ENCODE assay signal across 8 cellular contexts in genomic region chr1:212414328-212415106, GRCh38. TPM values are rescaled to one million over a fixed set of nuclear protein-coding genes. Genes with fewer than 3 reads are reported as not detected.
DNase-seq lines count a peak whose midpoint lies in the region; ATAC-seq and TF ChIP-seq lines count a peak whose summit lies in the region.

Gene PACC1, minus strand, starts transcription at chr1:212414886. Its CDS starts 129 bp downstream, at chr1:212414757.

- BruUV-seq in IMR-90 (replicated peaks; lab: Mats Ljungman, UMichigan) (no TSS peak), PC-9 (replicated peaks; lab: Mats Ljungman, UMichigan) (no TSS peak)

- H3K27me3 ChIP-seq in IMR-90 (ENCODE audit: control insufficient read depth, insufficient read depth, low read length) (no peaks in the 10 kb centered on the region), PC-9 (ENCODE audit: insufficient read depth, low read depth) (no peaks in the 10 kb centered on the region), muscle layer of colon (ENCODE audit: control insufficient read depth in 1 of 2, insufficient read depth in 2 of 2, low read length in 2 of 2) (no peaks in the 10 kb centered on the region)

- H3K4me3 ChIP-seq in IMR-90 (ENCODE audit: insufficient read depth, low read depth, low read length) (peak within 1 kb of the TSS; percentile 78), PC-9 (peak within 1 kb of the TSS; percentile 79), muscle layer of colon (ENCODE audit: low read depth in 1 of 2, low read length in 2 of 2) (peak within 1 kb of the TSS; percentile 88 to 89)

- H3K27ac ChIP-seq in IMR-90 (ENCODE audit: insufficient read depth, low read length): peak within 1 kb of the TSS; percentile 5; the same call in 1 of the 2 replicates
- H3K27ac ChIP-seq in PC-9: no peak within 1 kb of the TSS
- peak within 1 kb of the TSS; percentile 52 for H3K27ac ChIP-seq in muscle layer of colon (ENCODE audit: low read depth, low read length)

- peaks cover 6% of the 10 kb centered on the region; the same call in 1 of the 2 replicates for H3K9me1 ChIP-seq in IMR-90 (ENCODE audit: insufficient read depth, low read length)

- TF ChIP-seq POLR2A in IMR-90 (IDR thresholded peaks at IDR 0.05; ENCODE audit: low read depth, low read length): no peak

- H3K4me2 ChIP-seq in IMR-90 (ENCODE audit: low read depth, low read length) (peak within 1 kb of the TSS; percentile 81), PC-9 (peak within 1 kb of the TSS; percentile 97)

- 1% methylated on average over 14 of the region's 74 CpGs; no CpG with 5 or more reads in 1 of the 2 experiments for WGBS in IMR-90 (ENCODE audit: extremely low coverage in 2 of 2, insufficient read length in 1 of 2), 2 experiments

- H2BK15ac ChIP-seq in IMR-90 (ENCODE audit: low read depth, low read length): peak within 1 kb of the TSS; percentile 93; the same call in 1 of the 3 replicates

- H3K4me1 ChIP-seq in IMR-90 (ENCODE audit: control insufficient read depth, insufficient read depth, low read length) (peaks cover 3% of the 10 kb centered on the region; the same call in 1 of the 2 replicates), PC-9 (replicated peaks; ENCODE audit: insufficient read depth) (peaks cover 9% of the 10 kb centered on the region), muscle layer of colon (ENCODE audit: insufficient read depth, low read length) (peaks cover 7% of the 10 kb centered on the region)

- peak within 1 kb of the TSS; percentile 64 to 94 for H4K8ac ChIP-seq in IMR-90 (ENCODE audit: low read depth in 2 of 2, low read length in 2 of 2)

- POLR2A ChIA-PET in IMR-90 (lab: Charles Lee; ENCODE audit: unreplicated experiment): no interaction called here
- POLR2A ChIA-PET in PC-9 (lab: Charles Lee; ENCODE audit: unreplicated experiment): interaction anchor here (0.6 kb wide), 1 partner anchor 378 kb away, joined by 3 read pairs; no protein-coding TSS in a partner anchor

- H3K9ac ChIP-seq in IMR-90 (ENCODE audit: low read depth, low read length) (peak within 1 kb of the TSS; percentile 65), muscle layer of colon (ENCODE audit: low read length) (peak within 1 kb of the TSS; percentile 4)

- no peak for TF ChIP-seq RAD21 in IMR-90 (IDR thresholded peaks at IDR 0.05; ENCODE audit: low read length)

- H3K23ac ChIP-seq in IMR-90 (ENCODE audit: low read depth, low read length): peak within 1 kb of the TSS; percentile 81; the same call in 1 of the 2 replicates

- peak; percentile 97 for ATAC-seq in GM21528 (IDR thresholded peaks at IDR 0.05; ENCODE audit: low FRiP score, unreplicated experiment)
- peak; percentile 97 for ATAC-seq in IMR-90 (ENCODE audit: low read depth)
- ATAC-seq in esophagus mucosa: peak; percentile 93

- in situ Hi-C loops in IMR-90 (cut with MboI; ENCODE audit: low sequenced_read_pairs): no loop called here

- TF ChIP-seq CTCF in IMR-90 (conservative IDR thresholded peaks at IDR 0.05; ENCODE audit: low read depth, low read length) (no peak), PC-9 (conservative IDR thresholded peaks at IDR 0.05) (no peak)

- DNase-seq in DMS153 treated with DMSO at 0.1 percent for 48 hours (lab: John Stamatoyannopoulos, UW; ENCODE audit: unreplicated experiment): peak; percentile 90
- DNase-seq in IMR-90: peak; percentile 80
- peak; percentile 83 to 93 for DNase-seq in PC-9
- DNase-seq in activated T-cell treated with anti-CD3 and anti-CD28 coated beads, Interleukin-2, amount 50 U/mL, for 1 hour: peak; percentile 87
- peak; percentile 74 for DNase-seq in stimulated activated CD8-positive, alpha-beta memory T cell treated with anti-CD3 and anti-CD28 coated beads, Interleukin-7, amount 100 ng/mL, for 24 hours (ENCODE audit: low read depth)

- H2AFZ ChIP-seq in IMR-90 (replicated peaks; ENCODE audit: low read length, poor library complexity) (peak within 1 kb of the TSS; percentile 100), PC-9 (peak within 1 kb of the TSS; percentile 91)

- H2AK9ac ChIP-seq in IMR-90 (replicated peaks; ENCODE audit: low read depth, low read length, poor library complexity): peak within 1 kb of the TSS; percentile 89

- peaks cover 8 to 24% of the 10 kb centered on the region in 2 experiments for H3K79me1 ChIP-seq in IMR-90 (ENCODE audit: low read depth in 1 of 2, low read length in 2 of 2)

- peak within 1 kb of the TSS; percentile 41 for H4K91ac ChIP-seq in IMR-90 (ENCODE audit: insufficient read depth, low read depth, low read length)

- CTCF ChIA-PET in IMR-90 (lab: Yijun Ruan, JAX): interaction anchor here (1.2 kb wide), 1 partner anchor 41 kb away, joined by 5 read pairs; no protein-coding TSS in a partner anchor
- CTCF ChIA-PET in PC-9 (lab: Charles Lee): no interaction called here

- peak within 1 kb of the TSS; percentile 49; the same call in 1 of the 2 replicates for H2BK20ac ChIP-seq in IMR-90 (ENCODE audit: low read depth, low read length)

- H3K9me2 ChIP-seq in PC-9 (ENCODE audit: insufficient read depth): no peaks in the 10 kb centered on the region

- H2AK5ac ChIP-seq in IMR-90 (ENCODE audit: low read depth, low read length): peak within 1 kb of the TSS; percentile 63; the same call in 1 of the 2 replicates

- H3K4ac ChIP-seq in IMR-90 (ENCODE audit: low read depth, low read length): peak within 1 kb of the TSS; percentile 69

- intact Hi-C loops in IMR-90 (cut with micrococcal nuclease) (no loop called here), PC-9 (cut with micrococcal nuclease; ENCODE audit: unreplicated experiment) (no loop called here)

- H2BK5ac ChIP-seq in IMR-90 (ENCODE audit: low read depth, low read length, poor library complexity, severe bottlenecking): peak within 1 kb of the TSS; percentile 43

- H3K9me3 ChIP-seq in IMR-90 (ENCODE audit: control insufficient read depth, insufficient read depth, low read length): no peaks in the 10 kb centered on the region
- no peaks in the 10 kb centered on the region for H3K9me3 ChIP-seq in PC-9 (ENCODE audit: insufficient read depth, low read depth)
- no peaks in the 10 kb centered on the region for H3K9me3 ChIP-seq in muscle layer of colon (ENCODE audit: low read length)

- H3K14ac ChIP-seq in IMR-90 (replicated peaks; ENCODE audit: low read depth, low read length): peak within 1 kb of the TSS; percentile 91

- H3F3A ChIP-seq in PC-9 (ENCODE audit: insufficient read depth, low read depth): no peaks in the 10 kb centered on the region

- peak within 1 kb of the TSS; percentile 46; the same call in 1 of the 2 replicates for H4K5ac ChIP-seq in IMR-90 (ENCODE audit: low read depth, low read length)

- dilution Hi-C loops in IMR-90 (cut with HindIII; ENCODE audit: low sequenced_read_pairs, unreplicated experiment): no loop called here

- peak within 1 kb of the TSS; percentile 40; the same call in 1 of the 2 replicates for H2BK120ac ChIP-seq in IMR-90 (ENCODE audit: low read depth, low read length)

- no peak within 1 kb of the TSS for H3K18ac ChIP-seq in IMR-90 (ENCODE audit: low read depth, low read length)

- H3K79me2 ChIP-seq in PC-9 (ENCODE audit: low read depth): peaks cover 16% of the 10 kb centered on the region

- H3K36me3 ChIP-seq in IMR-90 (ENCODE audit: control insufficient read depth, insufficient read depth, low read length): peaks cover 9% of the 10 kb centered on the region
- H3K36me3 ChIP-seq in PC-9 (ENCODE audit: low read depth): no peaks in the 10 kb centered on the region
- no peaks in the 10 kb centered on the region for H3K36me3 ChIP-seq in muscle layer of colon (ENCODE audit: insufficient read depth, low read length)

- peak within 1 kb of the TSS; percentile 16; the same call in 1 of the 2 replicates for H3K56ac ChIP-seq in IMR-90 (ENCODE audit: extremely low read depth, insufficient read depth, low read length)

- H4K20me1 ChIP-seq in IMR-90 (ENCODE audit: insufficient read depth, low read length) (no peaks in the 10 kb centered on the region), PC-9 (ENCODE audit: insufficient read depth) (no peaks in the 10 kb centered on the region)

TF ChIP-seq in IMR-90, 13 proteins besides CTCF, POLR2A, EP300 and RAD21 (continues in another document):
- TF ChIP-seq MXI1 (IDR thresholded peaks at IDR 0.05; ENCODE audit: borderline replicate concordance, low read depth, low read length): peak; percentile 65; the same call in 1 of the 2 replicates
- no peak for TF ChIP-seq RCOR1 (IDR thresholded peaks at IDR 0.05; ENCODE audit: insufficient replicate concordance, low read length)
- TF ChIP-seq ELK1 (IDR thresholded peaks at IDR 0.05; ENCODE audit: borderline replicate concordance, low read depth, low read length): no peak
- no peak for TF ChIP-seq MAFK (IDR thresholded peaks at IDR 0.05; ENCODE audit: low read depth, low read length)
- TF ChIP-seq NFE2L2 (IDR thresholded peaks at IDR 0.05; ENCODE audit: low read depth, low read length): no peak
- TF ChIP-seq SMC3 (IDR thresholded peaks at IDR 0.05; ENCODE audit: low read depth, low read length): no peak
- TF ChIP-seq, protein P1, sequence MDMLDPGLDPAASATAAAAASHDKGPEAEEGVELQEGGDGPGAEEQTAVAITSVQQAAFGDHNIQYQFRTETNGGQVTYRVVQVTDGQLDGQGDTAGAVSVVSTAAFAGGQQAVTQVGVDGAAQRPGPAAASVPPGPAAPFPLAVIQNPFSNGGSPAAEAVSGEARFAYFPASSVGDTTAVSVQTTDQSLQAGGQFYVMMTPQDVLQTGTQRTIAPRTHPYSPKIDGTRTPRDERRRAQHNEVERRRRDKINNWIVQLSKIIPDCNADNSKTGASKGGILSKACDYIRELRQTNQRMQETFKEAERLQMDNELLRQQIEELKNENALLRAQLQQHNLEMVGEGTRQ (IDR thresholded peaks at IDR 0.05; ENCODE audit: low read depth, low read length): peak; percentile 85
- no peak for TF ChIP-seq RFX5 (IDR thresholded peaks at IDR 0.05; ENCODE audit: low read depth, low read length)
- no peak for TF ChIP-seq CEBPB (IDR thresholded peaks at IDR 0.05; ENCODE audit: low read depth, low read length)
- TF ChIP-seq BHLHE40 (IDR thresholded peaks at IDR 0.05; ENCODE audit: low read depth, low read length): peak; percentile 68
- no peak for TF ChIP-seq CHD1 (IDR thresholded peaks at IDR 0.05; ENCODE audit: low read depth, low read length)
- peak; percentile 61; the same call in 1 of the 2 replicates for TF ChIP-seq MAZ (IDR thresholded peaks at IDR 0.05; ENCODE audit: borderline replicate concordance, low read depth, low read length)

RNA-seq across cellular contexts. Expression of gene PACC1, which starts in this region (rescaled TPM):
- total RNA-seq in IMR-90 (2012; rRNA removed) (8.6 and 10.6 TPM in 2 replicates), PC-9 (2021) (27.7 and 28.7 TPM in 2 replicates), esophagus mucosa (5.7 TPM)
- polyA plus RNA-seq in IMR-90 (2012; rRNA removed): 12.0 and 13.4 TPM in 2 replicates
- polyA plus RNA-seq in IMR-90 (2012; cell fraction: cytosol; rRNA removed): 5.5 and 7.8 TPM in 2 replicates
- polyA plus RNA-seq in IMR-90 (2012; cell fraction: nucleus; rRNA removed; ENCODE audit: low replicate concordance): 5.6 and 7.5 TPM in 2 replicates
